12 cellular contexts compared by ENCODE assay signal in the genomic region with DNA sequence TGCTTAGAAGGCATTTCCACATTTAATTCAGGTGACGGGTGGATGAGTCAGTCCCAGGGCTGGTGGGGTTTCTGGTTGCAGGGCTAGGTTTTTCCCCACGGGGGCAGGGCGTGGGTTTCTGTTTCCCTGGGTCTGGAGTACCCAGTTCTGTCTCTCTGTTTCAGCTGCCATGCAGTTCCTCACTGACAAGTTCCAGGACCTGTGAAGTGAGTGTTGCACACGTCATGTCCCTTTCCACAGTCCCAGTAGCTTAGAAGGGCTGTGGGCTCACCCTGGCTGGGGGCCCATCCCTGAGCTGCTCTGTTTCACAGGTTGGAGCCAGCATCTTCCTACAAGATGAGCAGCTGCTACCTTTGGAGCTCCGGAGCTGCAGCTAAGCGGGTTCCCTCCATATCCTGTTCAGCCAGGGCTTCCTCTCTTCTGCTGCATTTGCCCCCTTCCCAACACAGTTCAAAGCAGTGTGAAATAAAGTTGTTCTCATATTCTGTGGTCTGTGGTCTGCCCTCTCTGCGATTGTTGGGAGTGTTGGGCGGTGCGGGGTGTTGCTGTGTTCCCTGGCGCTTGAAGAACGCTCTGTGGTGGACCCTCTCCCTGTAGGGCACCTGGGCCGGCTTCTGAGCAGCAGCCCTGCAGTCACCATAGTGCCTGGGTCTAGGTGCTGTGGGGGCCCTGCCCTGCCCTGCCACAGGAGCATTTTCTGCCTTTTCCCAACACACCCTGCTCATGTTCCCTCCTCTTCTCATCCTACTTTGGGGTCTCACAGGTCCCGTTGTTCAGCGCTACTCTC.
DNase-seq lines count a peak whose midpoint lies in the region; ATAC-seq lines count a peak whose summit lies in the region.
"Had no signal": no experiment of that assay in that cellular context is flagged by ENCODE, and none has a peak within 500 bp of the region (broad histone marks: within the 10 kb centered on the region; RNA-seq: fewer than 3 reads in every experiment).

No MANE protein-coding gene starts in this region.

- intact Hi-C loops in head of caudate nucleus (cut with DNase I): no loop called here

- ATAC-seq in stimulated activated naive CD8-positive, alpha-beta T cell treated with anti-CD3 and anti-CD28 coated beads, Interleukin-15, Interleukin-2, amounts not matched to agents 100 U/mL and 50 U/mL, for 24 hours: peak; percentile 74
- no peak for ATAC-seq in HG03469 (IDR thresholded peaks at IDR 0.05; ENCODE audit: unreplicated experiment)
- ATAC-seq: HepG2 had no signal

- peak; percentile 3 for DNase-seq in activated gamma-delta T cell treated with Interleukin-2 at 50 U/mL for 16 hours
- no peak for DNase-seq in activated gamma-delta T cell (lab: John Stamatoyannopoulos, UW)
- peak; percentile 49 for DNase-seq in activated T-helper 9 cell treated with anti-CD3 and anti-CD28 coated beads, Interleukin-2, amount 50 U/mL, for 16 hours (ENCODE audit: low read depth)
- peak; percentile 47 to 62 for DNase-seq in stimulated activated CD4-positive, alpha-beta T cell treated with anti-CD3 and anti-CD28 coated beads, Interleukin-12 subunit alpha, Interleukin-12 subunit beta, amount 100 ng/mL, for 24 hours (ENCODE audit: low read depth in 2 of 2)
- DNase-seq in stimulated activated naive CD8-positive, alpha-beta T cell treated with anti-CD3 and anti-CD28 coated beads, Interleukin-15, Interleukin-2, amounts not matched to agents 100 U/mL and 50 U/mL, for 24 hours: peak; percentile 61
- no peak for DNase-seq in head of caudate nucleus
- no peak for DNase-seq in NCI-H1417 treated with DMSO at 0.1 percent for 48 hours (lab: John Stamatoyannopoulos, UW)
- DNase-seq: caudate nucleus, H9, NCI-H69 had no signal

Comparison
In these comparisons a context has a peak if more than half of its experiments do, and no peak if none do; other contexts are left out.
1. DNase-seq: peak in activated gamma-delta T cell treated with Interleukin-2 at 50 U/mL for 16 hours (single experiment), activated T-helper 9 cell treated with anti-CD3 and anti-CD28 coated beads, Interleukin-2, amount 50 U/mL, for 16 hours (single experiment), stimulated activated CD4-positive, alpha-beta T cell treated with anti-CD3 and anti-CD28 coated beads, Interleukin-12 subunit alpha, Interleukin-12 subunit beta, amount 100 ng/mL, for 24 hours (2 of 2) and stimulated activated naive CD8-positive, alpha-beta T cell treated with anti-CD3 and anti-CD28 coated beads, Interleukin-15, Interleukin-2, amounts not matched to agents 100 U/mL and 50 U/mL, for 24 hours (single experiment); none in activated gamma-delta T cell (single experiment), head of caudate nucleus (0 of 42) and NCI-H1417 treated with DMSO at 0.1 percent for 48 hours (single experiment).